In genomic region chr9:97237951-97238851, GRCh38 we compare ENCODE assay signal across 8 cellular contexts.
A peak's percentile ranks its signal among the peaks of the same experiment; 100 is the strongest.
DNase-seq lines count a peak whose midpoint lies in the region; ATAC-seq and TF ChIP-seq lines count a peak whose summit lies in the region.

No MANE protein-coding gene starts in this region.

- peaks cover 20% of the 10 kb centered on the region for H3K4me1 Mint-ChIP-seq in activated T-helper 2 cell treated with anti-CD3 and anti-CD28 coated beads, Interferon-gamma antibody, Interleukin-2, Interleukin-4, amounts not matched to agents 10 μg/mL and 5 μg/mL and 100 μg/mL, durations not matched to agents 14 hours and 24 hours and 36 hours (ENCODE audit: low read depth)
- peaks cover 17 to 34% (median 18%) of the 10 kb centered on the region in 3 donors for H3K4me1 Mint-ChIP-seq in naive B cell

- DNase-seq in ELF-1 (ENCODE audit: low read depth, low spot score) (peak; percentile 84), HuH-7 (ENCODE audit: low spot score) (peak; percentile 65), RPMI7951 (ENCODE audit: low read depth) (peak; percentile 93), fibroblast of lung (ENCODE audit: low read depth in 2 of 2) (peak; percentile 77 to 88), naive B cell (peak; percentile 69)
- DNase-seq in activated T-helper 2 cell treated with anti-CD3 and anti-CD28 coated beads, Interferon-gamma antibody, Interleukin-2, Interleukin-4, amounts not matched to agents 10 μg/mL and 5 μg/mL and 100 μg/mL, durations not matched to agents 14 hours and 24 hours and 36 hours (ENCODE audit: low spot score), result peak; percentile 74
- DNase-seq in stimulated activated CD8-positive, alpha-beta memory T cell treated with anti-CD3 and anti-CD28 coated beads, Interleukin-7, amount 100 ng/mL, for 1 hour (ENCODE audit: low read depth in 2 of 2), result peak; percentile 46 to 51

- peak overlapping the region; percentile 78 for H3K4me2 ChIP-seq in fibroblast of lung (ENCODE audit: extremely low read depth, insufficient read depth, low read length)

- H3K4me3 ChIP-seq in fibroblast of lung (replicated peaks in 1 of 4; ENCODE audit: control extremely low read depth in 1 of 4, insufficient read depth in 1 of 4, low read depth in 3 of 4, low read length in 4 of 4), result peak overlapping the region; percentile 70 to 78 (median 73)

- H2AFZ ChIP-seq in fibroblast of lung (ENCODE audit: low read length), result peak overlapping the region; percentile 93

- intact Hi-C loops in activated T-helper 2 cell treated with anti-CD3 and anti-CD28 coated beads, Interferon-gamma antibody, Interleukin-2, Interleukin-4, amounts not matched to agents 10 μg/mL and 5 μg/mL and 100 μg/mL, durations not matched to agents 14 hours and 24 hours and 36 hours (cut with micrococcal nuclease), result loop anchor here (5.0 kb wide), 3 partner anchors 159 to 394 kb away; partner anchors contain the start of genes NCBP1 and TSTD2

- peak overlapping the region; percentile 53 for H3K9ac ChIP-seq in fibroblast of lung (ENCODE audit: insufficient read depth, low read length)

- no peaks in the 10 kb centered on the region for H4K20me1 ChIP-seq in fibroblast of lung (ENCODE audit: control insufficient read depth, extremely low read depth, insufficient read depth, low read length)

- H3K36me3 Mint-ChIP-seq in activated T-helper 2 cell treated with anti-CD3 and anti-CD28 coated beads, Interferon-gamma antibody, Interleukin-2, Interleukin-4, amounts not matched to agents 10 μg/mL and 5 μg/mL and 100 μg/mL, durations not matched to agents 14 hours and 24 hours and 36 hours (ENCODE audit: low read depth), result no peaks in the 10 kb centered on the region
- H3K36me3 Mint-ChIP-seq in naive B cell, result peaks cover 0 to 3% of the 10 kb centered on the region in 2 donors

- no peaks in the 10 kb centered on the region for H3K36me3 ChIP-seq in fibroblast of lung (ENCODE audit: control insufficient read depth, insufficient read depth, low read length)

- H3K4me3 Mint-ChIP-seq in activated T-helper 2 cell treated with anti-CD3 and anti-CD28 coated beads, Interferon-gamma antibody, Interleukin-2, Interleukin-4, amounts not matched to agents 10 μg/mL and 5 μg/mL and 100 μg/mL, durations not matched to agents 14 hours and 24 hours and 36 hours (ENCODE audit: low read depth), result peak overlapping the region; percentile 93
- H3K4me3 Mint-ChIP-seq in naive B cell, result peak overlapping the region; percentile 90 to 98 (median 97)

- no peak for TF ChIP-seq CTCF in fibroblast of lung (conservative IDR thresholded peaks at IDR 0.05 in 1 of 2, IDR thresholded peaks at IDR 0.05 in 1 of 2; ENCODE audit: low read depth in 1 of 2, low read length in 2 of 2)

- H3K9me3 Mint-ChIP-seq in activated T-helper 2 cell treated with anti-CD3 and anti-CD28 coated beads, Interferon-gamma antibody, Interleukin-2, Interleukin-4, amounts not matched to agents 10 μg/mL and 5 μg/mL and 100 μg/mL, durations not matched to agents 14 hours and 24 hours and 36 hours, result no peaks in the 10 kb centered on the region
- no peaks in the 10 kb centered on the region for H3K9me3 Mint-ChIP-seq in naive B cell

- no peaks in the 10 kb centered on the region for H3K9me3 ChIP-seq in fibroblast of lung (ENCODE audit: control insufficient read depth, insufficient read depth, low read depth, low read length)

- H3K27me3 ChIP-seq in fibroblast of lung (ENCODE audit: control insufficient read depth, insufficient read depth, low read length), result no peaks in the 10 kb centered on the region

- peak overlapping the region; percentile 91 for H3K27ac Mint-ChIP-seq in activated T-helper 2 cell treated with anti-CD3 and anti-CD28 coated beads, Interferon-gamma antibody, Interleukin-2, Interleukin-4, amounts not matched to agents 10 μg/mL and 5 μg/mL and 100 μg/mL, durations not matched to agents 14 hours and 24 hours and 36 hours
- peak overlapping the region; percentile 82 to 96 (median 92) for H3K27ac Mint-ChIP-seq in naive B cell

- ATAC-seq in naive B cell (ENCODE audit: low read depth in 2 of 2) (peak; percentile 93 to 96), GM19395 (IDR thresholded peaks at IDR 0.05; ENCODE audit: unreplicated experiment) (no peak)

- peaks cover 2% of the 10 kb centered on the region for H3K27me3 Mint-ChIP-seq in activated T-helper 2 cell treated with anti-CD3 and anti-CD28 coated beads, Interferon-gamma antibody, Interleukin-2, Interleukin-4, amounts not matched to agents 10 μg/mL and 5 μg/mL and 100 μg/mL, durations not matched to agents 14 hours and 24 hours and 36 hours (ENCODE audit: low read depth)
- peaks cover 0 to 18% (median 2%) of the 10 kb centered on the region in 3 donors for H3K27me3 Mint-ChIP-seq in naive B cell

- H3K79me2 ChIP-seq in fibroblast of lung (ENCODE audit: control insufficient read depth, insufficient read depth, low read length), result no peaks in the 10 kb centered on the region

- H3K27ac ChIP-seq in fibroblast of lung (ENCODE audit: insufficient read depth, low read length), result peak overlapping the region; percentile 47

- H3K4me1 ChIP-seq in fibroblast of lung (ENCODE audit: control insufficient read depth, extremely low read depth, insufficient read depth, low read length), result no peaks in the 10 kb centered on the region
